In genomic region chr17:22514315-22514714, GRCh38 we compare ENCODE assay signal across 39 cellular contexts.
"Had no signal": no experiment of that assay in that cellular context is flagged by ENCODE, and none has a peak within 500 bp of the region (broad histone marks: within the 10 kb centered on the region; RNA-seq: fewer than 3 reads in every experiment).

No MANE protein-coding gene starts in this region.

- H3K27me3 ChIP-seq: adrenal gland, ascending aorta, body of pancreas, brain microvascular endothelial cell, breast epithelium, cardiac muscle cell had no signal

- H3K27me3 Mint-ChIP-seq: activated naive CD4-positive, alpha-beta T cell treated with anti-CD3 and anti-CD28 coated beads, Interleukin-2, amount 10 ng/mL, durations not matched to agents 7 days and 5 days; activated naive CD8-positive, alpha-beta T cell; activated naive CD8-positive, alpha-beta T cell treated with anti-CD3 and anti-CD28 coated beads for 36 hours; activated naive CD8-positive, alpha-beta T cell treated with anti-CD3 and anti-CD28 coated beads, Interleukin-2, amount 10 ng/mL, durations not matched to agents 7 days and 5 days; activated naive CD8-positive, alpha-beta T cell treated with anti-CD3 and anti-CD28 coated beads, Interleukin-2, amount 50 U/mL, for 24 hours; activated T-cell treated with anti-CD3 and anti-CD28 coated beads, Interleukin-2, amount 50 U/mL, for 24 hours; activated T-helper 17 cell treated with anti-CD3 and anti-CD28 coated beads, Interleukin-2, amount 50 U/mL, for 72 hours; brain; central memory CD8-positive, alpha-beta T cell had no signal

- H3K4me1 ChIP-seq: adrenal gland, ascending aorta, body of pancreas, breast epithelium had no signal

- H3K4me3 ChIP-seq: adrenal gland, ascending aorta, body of pancreas, breast epithelium, cardiac muscle cell had no signal

- H3K27ac Mint-ChIP-seq: activated naive CD4-positive, alpha-beta T cell treated with anti-CD3 and anti-CD28 coated beads for 36 hours; activated naive CD4-positive, alpha-beta T cell treated with anti-CD3 and anti-CD28 coated beads, Interleukin-2, amount 10 ng/mL, durations not matched to agents 7 days and 5 days; activated naive CD4-positive, alpha-beta T cell treated with anti-CD3 and anti-CD28 coated beads, Interleukin-2, amount 50 U/mL, for 24 hours; activated naive CD4-positive, alpha-beta T cell treated with anti-CD3 and anti-CD28 coated beads, Interleukin-2, amount 50 U/mL, for 72 hours; activated naive CD8-positive, alpha-beta T cell; activated naive CD8-positive, alpha-beta T cell treated with anti-CD3 and anti-CD28 coated beads for 36 hours; activated naive CD8-positive, alpha-beta T cell treated with anti-CD3 and anti-CD28 coated beads, Interleukin-2, amount 10 ng/mL, durations not matched to agents 7 days and 5 days; activated naive CD8-positive, alpha-beta T cell treated with anti-CD3 and anti-CD28 coated beads, Interleukin-2, amount 50 U/mL, for 24 hours; activated T-cell treated with anti-CD3 and anti-CD28 coated beads, Interleukin-2, amount 50 U/mL, for 24 hours; activated T-cell treated with anti-CD3 and anti-CD28 coated beads, Interleukin-2, amount 50 U/mL, for 72 hours; activated T-helper 1 cell treated with anti-CD3 and anti-CD28 coated beads, Interleukin-12 subunit alpha, Interleukin-12 subunit beta, Interleukin-2, Interleukin-4 antibody, amounts not matched to agents 30 ng/mL and 10 ng/mL and 1 ng/mL, durations not matched to agents 14 hours and 24 hours and 36 hours; activated T-helper 17 cell treated with anti-CD3 and anti-CD28 coated beads, Interleukin-2, amount 50 U/mL, for 72 hours; activated T-helper 2 cell treated with anti-CD3 and anti-CD28 coated beads, Interferon-gamma antibody, Interleukin-2, Interleukin-4, amounts not matched to agents 10 μg/mL and 5 μg/mL and 100 μg/mL, durations not matched to agents 14 hours and 24 hours and 36 hours; brain had no signal

- ATAC-seq: activated naive CD4-positive, alpha-beta T cell treated with anti-CD3 and anti-CD28 coated beads, Interleukin-2, amount 50 U/mL, for 72 hours; activated naive CD8-positive, alpha-beta T cell treated with anti-CD3 and anti-CD28 coated beads, Interleukin-2, amount 50 U/mL, for 24 hours; activated T-cell treated with anti-CD3 and anti-CD28 coated beads, Interleukin-2, amount 50 U/mL, for 4 hours; activated T-cell treated with anti-CD3 and anti-CD28 coated beads, Interleukin-2, amount 50 U/mL, for 72 hours; activated T-helper 17 cell treated with anti-CD3 and anti-CD28 coated beads, Interleukin-2, amount 50 U/mL, for 72 hours; body of pancreas had no signal

- DNase-seq: activated effector memory CD4-positive, alpha-beta T cell treated with anti-CD3 and anti-CD28 coated beads, Interleukin-2, amount 50 U/mL, for 16 hours; activated effector memory CD4-positive, alpha-beta T cell treated with Interleukin-2 at 50 U/mL for 16 hours; activated gamma-delta T cell; activated gamma-delta T cell treated with Interleukin-2 at 50 U/mL for 16 hours; activated naive CD4-positive, alpha-beta T cell; activated naive CD4-positive, alpha-beta T cell treated with anti-CD3 and anti-CD28 coated beads for 36 hours; activated naive CD4-positive, alpha-beta T cell treated with anti-CD3 and anti-CD28 coated beads, Interleukin-2, amount 10 ng/mL, durations not matched to agents 7 days and 5 days; activated naive CD4-positive, alpha-beta T cell treated with anti-CD3 and anti-CD28 coated beads, Interleukin-2, amount 50 U/mL, for 16 hours; activated naive CD4-positive, alpha-beta T cell treated with Interleukin-2 at 50 U/mL for 16 hours; activated naive CD8-positive, alpha-beta T cell treated with anti-CD3 and anti-CD28 coated beads for 36 hours; activated naive CD8-positive, alpha-beta T cell treated with anti-CD3 and anti-CD28 coated beads, Interleukin-2, amount 10 ng/mL, durations not matched to agents 7 days and 5 days; activated naive CD8-positive, alpha-beta T cell treated with anti-CD3 and anti-CD28 coated beads, Interleukin-2, amount 50 U/mL, for 24 hours; activated T-cell treated with anti-CD3 and anti-CD28 coated beads for 4 hours; activated T-cell treated with anti-CD3 and anti-CD28 coated beads, Interleukin-2, amount 50 U/mL, for 1 hour; activated T-cell treated with anti-CD3 and anti-CD28 coated beads, Interleukin-2, amount 50 U/mL, for 24 hours; activated T-cell treated with anti-CD3 and anti-CD28 coated beads, Interleukin-2, amount 50 U/mL, for 4 hours; activated T-cell treated with anti-CD3 and anti-CD28 coated beads, Interleukin-2, amount 50 U/mL, for 48 hours; activated T-cell treated with anti-CD3 and anti-CD28 coated beads, Interleukin-2, amount 50 U/mL, for 72 hours; adrenal gland; amniotic stem cell; amygdala; anterior cingulate cortex; aorta; body of pancreas; brain microvascular endothelial cell; caudate nucleus; central memory CD4-positive, alpha-beta T cell; cerebellar nuclear complex had no signal

- H3K9me3 ChIP-seq: adrenal gland, ascending aorta, body of pancreas had no signal

- H3K36me3 ChIP-seq: adrenal gland, ascending aorta, brain microvascular endothelial cell, breast epithelium, cardiac muscle cell had no signal

- H3K36me3 Mint-ChIP-seq: activated naive CD4-positive, alpha-beta T cell treated with anti-CD3 and anti-CD28 coated beads, Interleukin-2, amount 10 ng/mL, durations not matched to agents 7 days and 5 days; activated naive CD4-positive, alpha-beta T cell treated with anti-CD3 and anti-CD28 coated beads, Interleukin-2, amount 50 U/mL, for 24 hours; activated naive CD8-positive, alpha-beta T cell; activated naive CD8-positive, alpha-beta T cell treated with anti-CD3 and anti-CD28 coated beads for 36 hours; activated naive CD8-positive, alpha-beta T cell treated with anti-CD3 and anti-CD28 coated beads, Interleukin-2, amount 10 ng/mL, durations not matched to agents 7 days and 5 days; brain had no signal

- H3K4me3 Mint-ChIP-seq: activated naive CD4-positive, alpha-beta T cell treated with anti-CD3 and anti-CD28 coated beads for 36 hours; activated naive CD4-positive, alpha-beta T cell treated with anti-CD3 and anti-CD28 coated beads, Interleukin-2, amount 10 ng/mL, durations not matched to agents 7 days and 5 days; activated naive CD4-positive, alpha-beta T cell treated with anti-CD3 and anti-CD28 coated beads, Interleukin-2, amount 50 U/mL, for 24 hours; activated naive CD8-positive, alpha-beta T cell; activated naive CD8-positive, alpha-beta T cell treated with anti-CD3 and anti-CD28 coated beads for 36 hours; activated naive CD8-positive, alpha-beta T cell treated with anti-CD3 and anti-CD28 coated beads, Interleukin-2, amount 10 ng/mL, durations not matched to agents 7 days and 5 days; activated naive CD8-positive, alpha-beta T cell treated with anti-CD3 and anti-CD28 coated beads, Interleukin-2, amount 50 U/mL, for 24 hours; activated T-cell treated with anti-CD3 and anti-CD28 coated beads, Interleukin-2, amount 50 U/mL, for 24 hours; activated T-cell treated with anti-CD3 and anti-CD28 coated beads, Interleukin-2, amount 50 U/mL, for 4 hours; activated T-cell treated with anti-CD3 and anti-CD28 coated beads, Interleukin-2, amount 50 U/mL, for 72 hours; activated T-helper 1 cell treated with anti-CD3 and anti-CD28 coated beads, Interleukin-12 subunit alpha, Interleukin-12 subunit beta, Interleukin-2, Interleukin-4 antibody, amounts not matched to agents 30 ng/mL and 10 ng/mL and 1 ng/mL, durations not matched to agents 14 hours and 24 hours and 36 hours; activated T-helper 17 cell treated with anti-CD3 and anti-CD28 coated beads, Interleukin-2, amount 50 U/mL, for 72 hours; brain; central memory CD8-positive, alpha-beta T cell had no signal

- H3K4me1 Mint-ChIP-seq: activated naive CD4-positive, alpha-beta T cell treated with anti-CD3 and anti-CD28 coated beads, Interleukin-2, amount 10 ng/mL, durations not matched to agents 7 days and 5 days; activated naive CD4-positive, alpha-beta T cell treated with anti-CD3 and anti-CD28 coated beads, Interleukin-2, amount 50 U/mL, for 24 hours; activated naive CD8-positive, alpha-beta T cell treated with anti-CD3 and anti-CD28 coated beads for 36 hours; activated naive CD8-positive, alpha-beta T cell treated with anti-CD3 and anti-CD28 coated beads, Interleukin-2, amount 10 ng/mL, durations not matched to agents 7 days and 5 days; activated naive CD8-positive, alpha-beta T cell treated with anti-CD3 and anti-CD28 coated beads, Interleukin-2, amount 50 U/mL, for 24 hours; activated T-helper 17 cell treated with anti-CD3 and anti-CD28 coated beads, Interleukin-2, amount 50 U/mL, for 72 hours; brain; central memory CD8-positive, alpha-beta T cell had no signal

- H3K27ac ChIP-seq: adrenal gland, ascending aorta, body of pancreas, brain microvascular endothelial cell, breast epithelium, cardiac muscle cell had no signal
